ENCODE assay signal across 8 cellular contexts in genomic region chr19:2607712-2608601, GRCh38.
A peak's percentile ranks its signal among the peaks of the same experiment; 100 is the strongest.
DNase-seq lines count a peak whose midpoint lies in the region; ATAC-seq lines count a peak whose summit lies in the region.

No MANE protein-coding gene starts in this region.

- DNase-seq in activated CD8-positive, alpha-beta memory T cell treated with anti-CD3 and anti-CD28 coated beads for 24 hours: peak; percentile 93
- DNase-seq in naive thymus-derived CD8-positive, alpha-beta T cell: peak; percentile 44 to 86 (median 75)
- no peak for DNase-seq in NK-92 treated with Interleukin-12 subunit alpha and Interleukin-12 subunit beta, amount 100 ng/mL, for 24 hours (lab: John Stamatoyannopoulos, UW)
- DNase-seq in NCI-H82 treated with DMSO at 0.1 percent for 48 hours (lab: John Stamatoyannopoulos, UW; ENCODE audit: unreplicated experiment): no peak
- no peak for DNase-seq in mucosa of gallbladder (ENCODE audit: low spot score)
- DNase-seq in NCI-H2227 treated with DMSO at 0.1 percent for 48 hours (lab: John Stamatoyannopoulos, UW): no peak

- H3K9me3 Mint-ChIP-seq in naive thymus-derived CD8-positive, alpha-beta T cell: no peaks in the 10 kb centered on the region

- no peaks in the 10 kb centered on the region for H3K36me3 Mint-ChIP-seq in naive thymus-derived CD8-positive, alpha-beta T cell

- ATAC-seq in GM18873 (IDR thresholded peaks at IDR 0.05; ENCODE audit: low FRiP score, unreplicated experiment) (peak; percentile 31), HG03196 (IDR thresholded peaks at IDR 0.05; ENCODE audit: unreplicated experiment) (peak; percentile 28)
- peak; percentile 70 to 82 for ATAC-seq in naive thymus-derived CD8-positive, alpha-beta T cell

- H3K27me3 Mint-ChIP-seq in naive thymus-derived CD8-positive, alpha-beta T cell: no peaks in the 10 kb centered on the region

- peak overlapping the region; percentile 64 to 87 (median 80) for H3K4me3 Mint-ChIP-seq in naive thymus-derived CD8-positive, alpha-beta T cell

- POLR2A ChIA-PET in naive thymus-derived CD8-positive, alpha-beta T cell (lab: Charles Lee): interaction anchor here (0.6 to 2.1 kb wide), 12 partner anchors 9 to 863 kb away, joined by 3 to 30 read pairs (median 4); partner anchors contain the start of gene GADD45B

- peak overlapping the region; percentile 50 to 96 (median 90) for H3K27ac Mint-ChIP-seq in naive thymus-derived CD8-positive, alpha-beta T cell

- H3K4me1 Mint-ChIP-seq in naive thymus-derived CD8-positive, alpha-beta T cell: peaks cover 7 to 47% (median 25%) of the 10 kb centered on the region in 4 donors

Comparison
In these comparisons a context has a peak if more than half of its experiments do, and no peak if none do; other contexts are left out.
1. DNase-seq: peak in activated CD8-positive, alpha-beta memory T cell treated with anti-CD3 and anti-CD28 coated beads for 24 hours (single experiment) and naive thymus-derived CD8-positive, alpha-beta T cell (10 of 10); none in NK-92 treated with Interleukin-12 subunit alpha and Interleukin-12 subunit beta, amount 100 ng/mL, for 24 hours (single experiment), NCI-H82 treated with DMSO at 0.1 percent for 48 hours (single experiment), mucosa of gallbladder (single experiment) and NCI-H2227 treated with DMSO at 0.1 percent for 48 hours (single experiment).
2. Peak in every context shown above with its lines, with median percentiles within 50 percentile points of each other: ATAC-seq.